32 cellular contexts compared by ENCODE assay signal in genomic region chr6:52013035-52013434, GRCh38.
DNase-seq lines count a peak whose midpoint lies in the region; ATAC-seq, FAIRE-seq and TF ChIP-seq lines count a peak whose summit lies in the region.
"Had no signal": no experiment of that assay in that cellular context is flagged by ENCODE, and none has a peak within 500 bp of the region (broad histone marks: within the 10 kb centered on the region; RNA-seq: fewer than 3 reads in every experiment).

No MANE protein-coding gene starts in this region.

- in situ Hi-C loops in brain microvascular endothelial cell (cut with HindIII; ENCODE audit: low pct_ligation_motif_present, low sequenced_read_pairs): no loop called here
- in situ Hi-C loops in HepG2 (cut with HindIII; ENCODE audit: extremely low pct_ligation_motif_present, low pct_unique_long_range_greater_than_20kb): no loop called here

- no TSS peak for BruUV-seq in HepG2 (replicated peaks; lab: Mats Ljungman, UMichigan)

- no peak for TF ChIP-seq CTCF in 22Rv1 (IDR thresholded peaks at IDR 0.05)
- TF ChIP-seq CTCF in brain microvascular endothelial cell (IDR thresholded peaks at IDR 0.05; ENCODE audit: low read depth, low read length, missing control alignments): no peak
- TF ChIP-seq CTCF in HepG2 (CRISPR knock-in tag; IDR thresholded peaks at IDR 0.05): no peak

- no peak overlapping the region for H2AFZ ChIP-seq in HepG2 (ENCODE audit: low read length)
- H2AFZ ChIP-seq: parathyroid adenoma had no signal

- DNase-seq in HT1080 (ENCODE audit: low read depth): peak; percentile 60
- peak; percentile 4 for DNase-seq in brain microvascular endothelial cell
- DNase-seq in HepG2 (ENCODE audit: low spot score): no peak
- no peak for DNase-seq in activated T-helper 2 cell treated with anti-CD3 and anti-CD28 coated beads, Interferon-gamma antibody, Interleukin-2, Interleukin-4, amounts not matched to agents 10 μg/mL and 5 μg/mL and 100 μg/mL, durations not matched to agents 14 hours and 24 hours and 36 hours (ENCODE audit: low spot score)
- DNase-seq in activated CD4-positive, CD25-positive, alpha-beta regulatory T cell treated with anti-CD3 and anti-CD28 coated beads, Interleukin-2, amount 50 U/mL, for 72 hours: no peak
- no peak for DNase-seq in NK-92 (lab: John Stamatoyannopoulos, UW; ENCODE audit: unreplicated experiment)
- DNase-seq in GM19239 (ENCODE audit: insufficient read length, low spot score): no peak
- DNase-seq: activated CD4-positive, CD25-positive, alpha-beta regulatory T cell; activated T-cell treated with anti-CD3 and anti-CD28 coated beads, Interleukin-2, amount 50 U/mL, for 72 hours; hippocampal formation; Kasumi-1; NCI-H1417 treated with DMSO at 0.1 percent for 48 hours; NCI-H2171; NCI-H82; stimulated activated CD4-positive, alpha-beta T cell treated with anti-CD3 and anti-CD28 coated beads, Interleukin-2, amount 100 ng/mL, for 48 hours; stimulated activated naive CD8-positive, alpha-beta T cell treated with anti-CD3 and anti-CD28 coated beads, Interleukin-15, amount 100 ng/mL, for 72 hours; T-helper 2 cell had no signal

- no peak for FAIRE-seq in HepG2 (lab: Jason Lieb, UNC)
- no peak for FAIRE-seq in GM19239 (lab: Jason Lieb, UNC)
- FAIRE-seq: A549, endometrium, HTR-8/SVneo, keratinocyte had no signal

- H3K27me3 ChIP-seq in brain microvascular endothelial cell (replicated peaks) (no peaks in the 10 kb centered on the region), HepG2 (ENCODE audit: control insufficient read depth in 1 of 2, insufficient read depth in 2 of 2, low read length in 2 of 2) (no peaks in the 10 kb centered on the region)
- H3K27me3 ChIP-seq: BLaER1 treated with 17β-estradiol and CSF1 and Interleukin-3, amounts not matched to agents 10 nM and 100 nM; foreskin keratinocyte; vagina had no signal

- H4K20me1 ChIP-seq in HepG2 (ENCODE audit: insufficient read depth, low read length): no peaks in the 10 kb centered on the region
- H4K20me1 ChIP-seq: BLaER1 treated with 17β-estradiol and CSF1 and Interleukin-3, amounts not matched to agents 10 nM and 100 nM had no signal

- H3K27ac ChIP-seq in 22Rv1 (peak overlapping the region; percentile 65), brain microvascular endothelial cell (no peak overlapping the region), HepG2 (ENCODE audit: extremely low read length, insufficient read depth, low read length) (no peak overlapping the region)
- H3K27ac ChIP-seq: A549; BLaER1 treated with 17β-estradiol and CSF1 and Interleukin-3, amounts not matched to agents 10 nM and 100 nM; coronary artery; foreskin keratinocyte; parathyroid adenoma; SJSA1; skin epidermis had no signal

- no peak overlapping the region for H3K4me3 ChIP-seq in brain microvascular endothelial cell (ENCODE audit: low read depth, low read length)
- H3K4me3 ChIP-seq in HepG2 (replicated peaks in 1 of 3; ENCODE audit: insufficient read depth in 1 of 3, low read depth in 2 of 3, low read length in 3 of 3): no peak overlapping the region
- H3K4me3 ChIP-seq: A549; BLaER1 treated with 17β-estradiol and CSF1 and Interleukin-3, amounts not matched to agents 10 nM and 100 nM; coronary artery; SJSA1; skin epidermis; vagina had no signal

- intact Hi-C loops in HepG2 (cut with micrococcal nuclease; ENCODE audit: unreplicated experiment): no loop called here
- intact Hi-C loops in activated T-helper 2 cell treated with anti-CD3 and anti-CD28 coated beads, Interferon-gamma antibody, Interleukin-2, Interleukin-4, amounts not matched to agents 10 μg/mL and 5 μg/mL and 100 μg/mL, durations not matched to agents 14 hours and 24 hours and 36 hours (cut with micrococcal nuclease): no loop called here

- H3K4me2 ChIP-seq in HepG2 (ENCODE audit: low read depth, low read length): no peak overlapping the region
- H3K4me2 ChIP-seq: A549; BLaER1 treated with 17β-estradiol and CSF1 and Interleukin-3, amounts not matched to agents 10 nM and 100 nM had no signal

- no peak for TF ChIP-seq EP300 in HepG2 (IDR thresholded peaks at IDR 0.05; ENCODE audit: low read depth in 2 of 2, low read length in 2 of 2)
- TF ChIP-seq EP300 in HepG2 (CRISPR knock-in tag; IDR thresholded peaks at IDR 0.05; ENCODE audit: borderline replicate concordance): no peak

- no peaks in the 10 kb centered on the region for H3K4me1 ChIP-seq in HepG2 (ENCODE audit: insufficient read depth, low read length)
- H3K4me1 ChIP-seq: A549, foreskin keratinocyte, parathyroid adenoma, SJSA1, vagina had no signal

- CTCF ChIA-PET in HepG2 (lab: Yijun Ruan, JAX; ENCODE audit: low intra/inter-chr PET ratio, low total read pairs): no interaction called here

- no peaks in the 10 kb centered on the region for H3K27me3 Mint-ChIP-seq in activated T-helper 2 cell treated with anti-CD3 and anti-CD28 coated beads, Interferon-gamma antibody, Interleukin-2, Interleukin-4, amounts not matched to agents 10 μg/mL and 5 μg/mL and 100 μg/mL, durations not matched to agents 14 hours and 24 hours and 36 hours (ENCODE audit: low read depth)
- H3K27me3 Mint-ChIP-seq: brain; stimulated activated naive CD8-positive, alpha-beta T cell treated with anti-CD3 and anti-CD28 coated beads, Interleukin-15, amount 100 ng/mL, for 72 hours had no signal

- no peaks in the 10 kb centered on the region for H3K9me3 Mint-ChIP-seq in activated T-helper 2 cell treated with anti-CD3 and anti-CD28 coated beads, Interferon-gamma antibody, Interleukin-2, Interleukin-4, amounts not matched to agents 10 μg/mL and 5 μg/mL and 100 μg/mL, durations not matched to agents 14 hours and 24 hours and 36 hours
- H3K9me3 Mint-ChIP-seq: activated naive CD4-positive, alpha-beta T cell treated with anti-CD3 and anti-CD28 coated beads, Interleukin-2, amount 50 U/mL, for 24 hours; activated T-cell treated with anti-CD3 and anti-CD28 coated beads, Interleukin-2, amount 50 U/mL, for 72 hours; natural killer cell treated with Interleukin-12 subunit alpha and Interleukin-12 subunit beta and Interleukin-15 and Interleukin-18, amount 100 ng/mL, for 72 hours had no signal

- no peaks in the 10 kb centered on the region for H3K79me2 ChIP-seq in HepG2 (ENCODE audit: insufficient read depth, low read length)
- H3K79me2 ChIP-seq: parathyroid adenoma had no signal

- H3K27ac Mint-ChIP-seq in activated T-helper 2 cell treated with anti-CD3 and anti-CD28 coated beads, Interferon-gamma antibody, Interleukin-2, Interleukin-4, amounts not matched to agents 10 μg/mL and 5 μg/mL and 100 μg/mL, durations not matched to agents 14 hours and 24 hours and 36 hours: no peak overlapping the region
- H3K27ac Mint-ChIP-seq: activated naive CD4-positive, alpha-beta T cell treated with anti-CD3 and anti-CD28 coated beads, Interleukin-2, amount 50 U/mL, for 24 hours; activated T-cell treated with anti-CD3 and anti-CD28 coated beads, Interleukin-2, amount 50 U/mL, for 72 hours; brain; natural killer cell treated with Interleukin-12 subunit alpha and Interleukin-12 subunit beta and Interleukin-15 and Interleukin-18, amount 100 ng/mL, for 72 hours; stimulated activated naive CD8-positive, alpha-beta T cell treated with anti-CD3 and anti-CD28 coated beads, Interleukin-15, amount 100 ng/mL, for 72 hours had no signal

- no peaks in the 10 kb centered on the region for H3K4me1 Mint-ChIP-seq in activated T-helper 2 cell treated with anti-CD3 and anti-CD28 coated beads, Interferon-gamma antibody, Interleukin-2, Interleukin-4, amounts not matched to agents 10 μg/mL and 5 μg/mL and 100 μg/mL, durations not matched to agents 14 hours and 24 hours and 36 hours (ENCODE audit: low read depth)
- H3K4me1 Mint-ChIP-seq: activated naive CD4-positive, alpha-beta T cell treated with anti-CD3 and anti-CD28 coated beads, Interleukin-2, amount 50 U/mL, for 24 hours; stimulated activated naive CD8-positive, alpha-beta T cell treated with anti-CD3 and anti-CD28 coated beads, Interleukin-15, amount 100 ng/mL, for 72 hours had no signal

- no peak overlapping the region for H3K9ac ChIP-seq in HepG2 (ENCODE audit: insufficient read depth, low read depth, low read length)
- H3K9ac ChIP-seq: BLaER1 treated with 17β-estradiol and CSF1 and Interleukin-3, amounts not matched to agents 10 nM and 100 nM; parathyroid adenoma had no signal

- no peak overlapping the region for H3K4me3 Mint-ChIP-seq in activated T-helper 2 cell treated with anti-CD3 and anti-CD28 coated beads, Interferon-gamma antibody, Interleukin-2, Interleukin-4, amounts not matched to agents 10 μg/mL and 5 μg/mL and 100 μg/mL, durations not matched to agents 14 hours and 24 hours and 36 hours (ENCODE audit: low read depth)
- H3K4me3 Mint-ChIP-seq: activated naive CD4-positive, alpha-beta T cell treated with anti-CD3 and anti-CD28 coated beads, Interleukin-2, amount 50 U/mL, for 24 hours; activated T-cell treated with anti-CD3 and anti-CD28 coated beads, Interleukin-2, amount 50 U/mL, for 72 hours; brain; natural killer cell treated with Interleukin-12 subunit alpha and Interleukin-12 subunit beta and Interleukin-15 and Interleukin-18, amount 100 ng/mL, for 72 hours; stimulated activated naive CD8-positive, alpha-beta T cell treated with anti-CD3 and anti-CD28 coated beads, Interleukin-15, amount 100 ng/mL, for 72 hours had no signal

- no peaks in the 10 kb centered on the region for H3K9me3 ChIP-seq in HepG2 (ENCODE audit: low read length)
- H3K9me3 ChIP-seq: A549; BLaER1 treated with 17β-estradiol and CSF1 and Interleukin-3, amounts not matched to agents 10 nM and 100 nM; SJSA1; vagina had no signal

- no peak for TF ChIP-seq POLR2A in HepG2 (IDR thresholded peaks at IDR 0.05; ENCODE audit: insufficient read depth in 1 of 2, low read depth in 2 of 2, low read length in 2 of 2)

- WGBS in HepG2 (ENCODE audit: low lambda C conversion rate): 0% methylated on average over 1 of the region's 1 CpG

- no peak for TF ChIP-seq RAD21 in HepG2 (CRISPR knock-in tag; IDR thresholded peaks at IDR 0.05)

- no peaks in the 10 kb centered on the region for H3K36me3 Mint-ChIP-seq in activated T-helper 2 cell treated with anti-CD3 and anti-CD28 coated beads, Interferon-gamma antibody, Interleukin-2, Interleukin-4, amounts not matched to agents 10 μg/mL and 5 μg/mL and 100 μg/mL, durations not matched to agents 14 hours and 24 hours and 36 hours (ENCODE audit: low read depth)
- H3K36me3 Mint-ChIP-seq: activated naive CD4-positive, alpha-beta T cell treated with anti-CD3 and anti-CD28 coated beads, Interleukin-2, amount 50 U/mL, for 24 hours; brain; natural killer cell treated with Interleukin-12 subunit alpha and Interleukin-12 subunit beta and Interleukin-15 and Interleukin-18, amount 100 ng/mL, for 72 hours had no signal

- no peaks in the 10 kb centered on the region for H3K36me3 ChIP-seq in brain microvascular endothelial cell (replicated peaks)
- no peaks in the 10 kb centered on the region for H3K36me3 ChIP-seq in HepG2 (replicated peaks in 1 of 2; ENCODE audit: control insufficient read depth in 1 of 2, insufficient read depth in 2 of 2, low read length in 2 of 2)
- H3K36me3 ChIP-seq: BLaER1 treated with 17β-estradiol and CSF1 and Interleukin-3, amounts not matched to agents 10 nM and 100 nM; SJSA1; vagina had no signal

- POLR2A ChIA-PET in HepG2 (lab: Yijun Ruan, JAX): no interaction called here

- ATAC-seq in HepG2: no peak
- ATAC-seq: A549; activated T-cell treated with anti-CD3 and anti-CD28 coated beads, Interleukin-2, amount 50 U/mL, for 72 hours; foreskin keratinocyte; natural killer cell treated with Interleukin-12 subunit alpha and Interleukin-12 subunit beta and Interleukin-15 and Interleukin-18, amount 100 ng/mL, for 72 hours; stimulated activated naive CD8-positive, alpha-beta T cell treated with anti-CD3 and anti-CD28 coated beads, Interleukin-15, amount 100 ng/mL, for 72 hours had no signal

Comparison
In these comparisons a context has a peak if more than half of its experiments do, and no peak if none do; other contexts are left out.
1. DNase-seq: peak in HT1080 (single experiment) and brain microvascular endothelial cell (single experiment); none in HepG2 (single experiment), activated T-helper 2 cell treated with anti-CD3 and anti-CD28 coated beads, Interferon-gamma antibody, Interleukin-2, Interleukin-4, amounts not matched to agents 10 μg/mL and 5 μg/mL and 100 μg/mL, durations not matched to agents 14 hours and 24 hours and 36 hours (single experiment), activated CD4-positive, CD25-positive, alpha-beta regulatory T cell treated with anti-CD3 and anti-CD28 coated beads, Interleukin-2, amount 50 U/mL, for 72 hours (single experiment), NK-92 (single experiment) and GM19239 (single experiment).